ENCODE assay signal across 9 cellular contexts in genomic region chr17:933168-934083, GRCh38. TPM values are rescaled to one million over a fixed set of nuclear protein-coding genes. Genes with fewer than 3 reads are reported as not detected.
A peak's percentile ranks its signal among the peaks of the same experiment; 100 is the strongest.
DNase-seq lines count a peak whose midpoint lies in the region; ATAC-seq and TF ChIP-seq lines count a peak whose summit lies in the region.
"Had no signal": no experiment of that assay in that cellular context is flagged by ENCODE, and none has a peak within 500 bp of the region (broad histone marks: within the 10 kb centered on the region; RNA-seq: fewer than 3 reads in every experiment).

No MANE protein-coding gene starts in this region.

- no peaks in the 10 kb centered on the region for H3K4me1 Mint-ChIP-seq in CD14-positive monocyte

- no peak for TF ChIP-seq POLR2A in testis (IDR thresholded peaks at IDR 0.05)

- peaks cover 2 to 22% (median 13%) of the 10 kb centered on the region in 3 donors for H3K27me3 Mint-ChIP-seq in CD14-positive monocyte (ENCODE audit: low read depth in 3 of 3)

- no peaks in the 10 kb centered on the region for H3K9me3 Mint-ChIP-seq in activated naive CD4-positive, alpha-beta T cell treated with anti-CD3 and anti-CD28 coated beads, Interleukin-2, amount 50 U/mL, for 72 hours
- H3K9me3 Mint-ChIP-seq in CD14-positive monocyte: no peaks in the 10 kb centered on the region
- H3K9me3 Mint-ChIP-seq: dendritic cell treated with granulocyte-macrophage colony-stimulating factor and Interleukin-4, amounts not matched to agents 40 ng/mL and 50 ng/mL, for 4 days had no signal

- H3K4me3 Mint-ChIP-seq in CD14-positive monocyte: no peak overlapping the region
- H3K4me3 Mint-ChIP-seq: dendritic cell treated with granulocyte-macrophage colony-stimulating factor and Interleukin-4, amounts not matched to agents 40 ng/mL and 50 ng/mL, for 4 days had no signal

- no peak overlapping the region for H3K4me3 ChIP-seq in astrocyte of the cerebellum (ENCODE audit: low read depth, low read length)
- no peak overlapping the region for H3K4me3 ChIP-seq in iPS-20b (ENCODE audit: low read length)
- no peak overlapping the region for H3K4me3 ChIP-seq in testis

- DNase-seq in HPDE6-E6E7 (ENCODE audit: extremely low spot score): peak; percentile 87
- peak; percentile 97 for DNase-seq in astrocyte of the cerebellum (ENCODE audit: low read depth)
- peak; percentile 26 for DNase-seq in testis
- DNase-seq in activated naive CD4-positive, alpha-beta T cell treated with anti-CD3 and anti-CD28 coated beads, Interleukin-2, amount 50 U/mL, for 72 hours (ENCODE audit: low spot score in 2 of 2): no peak
- no peak for DNase-seq in CD14-positive monocyte (ENCODE audit: low spot score)

- 42% methylated on average over 18 of the region's 18 CpGs for WGBS in testis, 2 donors

- H3K27me3 ChIP-seq in iPS-20b (ENCODE audit: insufficient read depth, low read length) (no peaks in the 10 kb centered on the region), testis (no peaks in the 10 kb centered on the region)

- TF ChIP-seq CTCF in astrocyte of the cerebellum (IDR thresholded peaks at IDR 0.05; ENCODE audit: low read depth, low read length, missing control alignments): no peak
- no peak for TF ChIP-seq CTCF in testis (IDR thresholded peaks at IDR 0.05)
- no peak for TF ChIP-seq CTCF in CD14-positive monocyte (IDR thresholded peaks at IDR 0.05)

- peaks cover 16% of the 10 kb centered on the region for H3K4me1 ChIP-seq in iPS-20b (ENCODE audit: insufficient read depth, low read length)
- peaks cover 6% of the 10 kb centered on the region for H3K4me1 ChIP-seq in testis

- H3K36me3 Mint-ChIP-seq in activated naive CD4-positive, alpha-beta T cell treated with anti-CD3 and anti-CD28 coated beads, Interleukin-2, amount 50 U/mL, for 72 hours: no peaks in the 10 kb centered on the region
- H3K36me3 Mint-ChIP-seq in CD14-positive monocyte: no peaks in the 10 kb centered on the region

- H3K9me3 ChIP-seq in iPS-20b (ENCODE audit: insufficient read depth, low read depth, low read length) (no peaks in the 10 kb centered on the region), testis (no peaks in the 10 kb centered on the region)

- H3K27ac Mint-ChIP-seq in activated naive CD4-positive, alpha-beta T cell treated with anti-CD3 and anti-CD28 coated beads, Interleukin-2, amount 50 U/mL, for 72 hours: no peak overlapping the region
- H3K27ac Mint-ChIP-seq in CD14-positive monocyte: no peak overlapping the region
- H3K27ac Mint-ChIP-seq: dendritic cell treated with granulocyte-macrophage colony-stimulating factor and Interleukin-4, amounts not matched to agents 40 ng/mL and 50 ng/mL, for 4 days had no signal

- in situ Hi-C loops in astrocyte of the cerebellum (cut with HindIII; ENCODE audit: low sequenced_read_pairs): no loop called here

- H3K27ac ChIP-seq in iPS-20b (ENCODE audit: low read length): no peak overlapping the region
- H3K27ac ChIP-seq in testis: no peak overlapping the region

- intact Hi-C loops in testis (cut with DNase I; ENCODE audit: low total_unique reads) (no loop called here), CD14-positive monocyte (cut with micrococcal nuclease) (no loop called here)

- ATAC-seq in HG03280 (IDR thresholded peaks at IDR 0.05; ENCODE audit: unreplicated experiment) (no peak), HG03159 (IDR thresholded peaks at IDR 0.05; ENCODE audit: unreplicated experiment) (no peak)
- ATAC-seq in activated naive CD4-positive, alpha-beta T cell treated with anti-CD3 and anti-CD28 coated beads, Interleukin-2, amount 50 U/mL, for 72 hours: no peak

- H3K36me3 ChIP-seq in iPS-20b (ENCODE audit: insufficient read depth, low read depth, low read length): peaks cover 12% of the 10 kb centered on the region
- no peaks in the 10 kb centered on the region for H3K36me3 ChIP-seq in testis (ENCODE audit: low read depth, missing control alignments)

- peak overlapping the region; percentile 40; the same call in 1 of the 2 replicates for H3K9ac ChIP-seq in iPS-20b (ENCODE audit: low read depth, low read length)

RNA-seq across cellular contexts. Expression of gene NXN, which starts 46.1 kb away (rescaled TPM):
- total RNA-seq in testis: 10 to 100 TPM; 22.9 to 26.0 TPM
- 23.0 TPM for polyA plus RNA-seq in testis (ENCODE audit: insufficient read depth, low read depth, low replicate concordance)
- total RNA-seq in activated naive CD4-positive, alpha-beta T cell treated with anti-CD3 and anti-CD28 coated beads, Interleukin-2, amount 50 U/mL, for 72 hours: under 1 TPM; 0.39 to 0.80 TPM
- polyA plus RNA-seq in CD14-positive monocyte: not detected

Comparison
In these comparisons a context has a peak if more than half of its experiments do, and no peak if none do; other contexts are left out.
1. DNase-seq: peak in HPDE6-E6E7 (single experiment), astrocyte of the cerebellum (single experiment) and testis (single experiment); none in activated naive CD4-positive, alpha-beta T cell treated with anti-CD3 and anti-CD28 coated beads, Interleukin-2, amount 50 U/mL, for 72 hours (0 of 2) and CD14-positive monocyte (single experiment).
2. RNA of gene NXN, which starts 46.1 kb away (total RNA-seq): 22.9 to 26.0 TPM in testis; 0.39 to 0.80 TPM in activated naive CD4-positive, alpha-beta T cell treated with anti-CD3 and anti-CD28 coated beads, Interleukin-2, amount 50 U/mL, for 72 hours; every median in the first group is over 10 times any median in the second.